Comparison of ENCODE assay signal across 2 cellular contexts in genomic region chr19:31144471-31144870, GRCh38.
TF ChIP-seq lines count a peak whose summit lies in the region.

No MANE protein-coding gene starts in this region.

TF ChIP-seq in GM23338, 12 proteins besides CTCF, POLR2A, EP300 and RAD21 (continued from another document):
- no peak for TF ChIP-seq ZNF462 (CRISPR knock-in tag; IDR thresholded peaks at IDR 0.05)
- no peak for TF ChIP-seq CREB1 (CRISPR knock-in tag; IDR thresholded peaks at IDR 0.05; ENCODE audit: low read depth)
- TF ChIP-seq ZNF114 (CRISPR knock-in tag; IDR thresholded peaks at IDR 0.05): no peak
- no peak for TF ChIP-seq STAT1 (IDR thresholded peaks at IDR 0.05; ENCODE audit: unreplicated experiment)
- TF ChIP-seq ZNF331 (CRISPR knock-in tag; IDR thresholded peaks at IDR 0.05; ENCODE audit: low read depth): no peak
- no peak for TF ChIP-seq EZH2 (IDR thresholded peaks at IDR 0.05; ENCODE audit: low read depth, unreplicated experiment)
- TF ChIP-seq NANOG (IDR thresholded peaks at IDR 0.05; ENCODE audit: borderline replicate concordance): no peak

TF ChIP-seq in WTC11, 78 proteins besides CTCF, POLR2A, EP300 and RAD21 (continued from another document):
- TF ChIP-seq, protein P1, sequence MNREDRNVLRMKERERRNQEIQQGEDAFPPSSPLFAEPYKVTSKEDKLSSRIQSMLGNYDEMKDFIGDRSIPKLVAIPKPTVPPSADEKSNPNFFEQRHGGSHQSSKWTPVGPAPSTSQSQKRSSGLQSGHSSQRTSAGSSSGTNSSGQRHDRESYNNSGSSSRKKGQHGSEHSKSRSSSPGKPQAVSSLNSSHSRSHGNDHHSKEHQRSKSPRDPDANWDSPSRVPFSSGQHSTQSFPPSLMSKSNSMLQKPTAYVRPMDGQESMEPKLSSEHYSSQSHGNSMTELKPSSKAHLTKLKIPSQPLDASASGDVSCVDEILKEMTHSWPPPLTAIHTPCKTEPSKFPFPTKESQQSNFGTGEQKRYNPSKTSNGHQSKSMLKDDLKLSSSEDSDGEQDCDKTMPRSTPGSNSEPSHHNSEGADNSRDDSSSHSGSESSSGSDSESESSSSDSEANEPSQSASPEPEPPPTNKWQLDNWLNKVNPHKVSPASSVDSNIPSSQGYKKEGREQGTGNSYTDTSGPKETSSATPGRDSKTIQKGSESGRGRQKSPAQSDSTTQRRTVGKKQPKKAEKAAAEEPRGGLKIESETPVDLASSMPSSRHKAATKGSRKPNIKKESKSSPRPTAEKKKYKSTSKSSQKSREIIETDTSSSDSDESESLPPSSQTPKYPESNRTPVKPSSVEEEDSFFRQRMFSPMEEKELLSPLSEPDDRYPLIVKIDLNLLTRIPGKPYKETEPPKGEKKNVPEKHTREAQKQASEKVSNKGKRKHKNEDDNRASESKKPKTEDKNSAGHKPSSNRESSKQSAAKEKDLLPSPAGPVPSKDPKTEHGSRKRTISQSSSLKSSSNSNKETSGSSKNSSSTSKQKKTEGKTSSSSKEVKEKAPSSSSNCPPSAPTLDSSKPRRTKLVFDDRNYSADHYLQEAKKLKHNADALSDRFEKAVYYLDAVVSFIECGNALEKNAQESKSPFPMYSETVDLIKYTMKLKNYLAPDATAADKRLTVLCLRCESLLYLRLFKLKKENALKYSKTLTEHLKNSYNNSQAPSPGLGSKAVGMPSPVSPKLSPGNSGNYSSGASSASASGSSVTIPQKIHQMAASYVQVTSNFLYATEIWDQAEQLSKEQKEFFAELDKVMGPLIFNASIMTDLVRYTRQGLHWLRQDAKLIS (CRISPR knock-in tag; IDR thresholded peaks at IDR 0.05; ENCODE audit: borderline replicate concordance): no peak
- TF ChIP-seq ZNF121 (CRISPR knock-in tag; IDR thresholded peaks at IDR 0.05) (no peak), SP1 (CRISPR knock-in tag; conservative IDR thresholded peaks at IDR 0.05) (no peak), ZNF281 (CRISPR knock-in tag; IDR thresholded peaks at IDR 0.05) (no peak), NR2C2 (CRISPR knock-in tag; IDR thresholded peaks at IDR 0.05) (no peak), FOXP4 (CRISPR knock-in tag; IDR thresholded peaks at IDR 0.05) (no peak), IRF2 (CRISPR knock-in tag; IDR thresholded peaks at IDR 0.05; ENCODE audit: borderline replicate concordance, low read depth) (no peak), FOXJ3 (CRISPR knock-in tag; IDR thresholded peaks at IDR 0.05; ENCODE audit: borderline replicate concordance) (no peak), ZNF425 (CRISPR knock-in tag; conservative IDR thresholded peaks at IDR 0.05) (no peak), FOXK1 (CRISPR knock-in tag; IDR thresholded peaks at IDR 0.05) (no peak), GRHL2 (CRISPR knock-in tag; IDR thresholded peaks at IDR 0.05; ENCODE audit: insufficient replicate concordance, severe bottlenecking) (no peak), ZBTB21 (CRISPR knock-in tag; IDR thresholded peaks at IDR 0.05; ENCODE audit: borderline replicate concordance) (no peak), ETV6 (CRISPR knock-in tag; IDR thresholded peaks at IDR 0.05) (no peak)
- TF ChIP-seq, protein P2, sequence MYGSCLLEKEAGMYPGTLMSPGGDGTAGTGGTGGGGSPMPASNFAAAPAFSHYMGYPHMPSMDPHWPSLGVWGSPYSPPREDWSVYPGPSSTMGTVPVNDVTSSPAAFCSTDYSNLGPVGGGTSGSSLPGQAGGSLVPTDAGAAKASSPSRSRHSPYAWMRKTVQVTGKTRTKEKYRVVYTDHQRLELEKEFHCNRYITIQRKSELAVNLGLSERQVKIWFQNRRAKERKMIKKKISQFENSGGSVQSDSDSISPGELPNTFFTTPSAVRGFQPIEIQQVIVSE (CRISPR knock-in tag; IDR thresholded peaks at IDR 0.05; ENCODE audit: borderline replicate concordance): no peak
